1 cellular context compared by ENCODE assay signal in the genomic region with DNA sequence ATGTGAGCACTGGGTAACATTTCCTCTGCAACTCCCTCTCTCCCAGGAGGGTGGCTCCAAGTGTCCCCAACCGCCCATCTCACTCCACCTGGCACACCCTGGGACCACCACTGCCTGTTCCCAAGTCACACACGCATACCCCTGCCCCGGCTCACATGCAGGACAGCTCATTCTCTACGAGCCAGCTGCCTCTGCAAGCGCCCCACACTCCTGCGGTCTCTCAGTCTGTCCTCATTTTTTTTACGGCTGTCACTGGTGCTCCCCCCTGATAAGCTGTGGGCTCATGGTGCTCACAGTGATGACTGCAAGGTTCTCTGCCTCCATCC.
TF ChIP-seq lines count a peak whose summit lies in the region.

No MANE protein-coding gene starts in this region.

TF ChIP-seq in GM23338, 12 proteins besides CTCF, POLR2A, EP300 and RAD21 (continued from another document):
- TF ChIP-seq, protein P1, sequence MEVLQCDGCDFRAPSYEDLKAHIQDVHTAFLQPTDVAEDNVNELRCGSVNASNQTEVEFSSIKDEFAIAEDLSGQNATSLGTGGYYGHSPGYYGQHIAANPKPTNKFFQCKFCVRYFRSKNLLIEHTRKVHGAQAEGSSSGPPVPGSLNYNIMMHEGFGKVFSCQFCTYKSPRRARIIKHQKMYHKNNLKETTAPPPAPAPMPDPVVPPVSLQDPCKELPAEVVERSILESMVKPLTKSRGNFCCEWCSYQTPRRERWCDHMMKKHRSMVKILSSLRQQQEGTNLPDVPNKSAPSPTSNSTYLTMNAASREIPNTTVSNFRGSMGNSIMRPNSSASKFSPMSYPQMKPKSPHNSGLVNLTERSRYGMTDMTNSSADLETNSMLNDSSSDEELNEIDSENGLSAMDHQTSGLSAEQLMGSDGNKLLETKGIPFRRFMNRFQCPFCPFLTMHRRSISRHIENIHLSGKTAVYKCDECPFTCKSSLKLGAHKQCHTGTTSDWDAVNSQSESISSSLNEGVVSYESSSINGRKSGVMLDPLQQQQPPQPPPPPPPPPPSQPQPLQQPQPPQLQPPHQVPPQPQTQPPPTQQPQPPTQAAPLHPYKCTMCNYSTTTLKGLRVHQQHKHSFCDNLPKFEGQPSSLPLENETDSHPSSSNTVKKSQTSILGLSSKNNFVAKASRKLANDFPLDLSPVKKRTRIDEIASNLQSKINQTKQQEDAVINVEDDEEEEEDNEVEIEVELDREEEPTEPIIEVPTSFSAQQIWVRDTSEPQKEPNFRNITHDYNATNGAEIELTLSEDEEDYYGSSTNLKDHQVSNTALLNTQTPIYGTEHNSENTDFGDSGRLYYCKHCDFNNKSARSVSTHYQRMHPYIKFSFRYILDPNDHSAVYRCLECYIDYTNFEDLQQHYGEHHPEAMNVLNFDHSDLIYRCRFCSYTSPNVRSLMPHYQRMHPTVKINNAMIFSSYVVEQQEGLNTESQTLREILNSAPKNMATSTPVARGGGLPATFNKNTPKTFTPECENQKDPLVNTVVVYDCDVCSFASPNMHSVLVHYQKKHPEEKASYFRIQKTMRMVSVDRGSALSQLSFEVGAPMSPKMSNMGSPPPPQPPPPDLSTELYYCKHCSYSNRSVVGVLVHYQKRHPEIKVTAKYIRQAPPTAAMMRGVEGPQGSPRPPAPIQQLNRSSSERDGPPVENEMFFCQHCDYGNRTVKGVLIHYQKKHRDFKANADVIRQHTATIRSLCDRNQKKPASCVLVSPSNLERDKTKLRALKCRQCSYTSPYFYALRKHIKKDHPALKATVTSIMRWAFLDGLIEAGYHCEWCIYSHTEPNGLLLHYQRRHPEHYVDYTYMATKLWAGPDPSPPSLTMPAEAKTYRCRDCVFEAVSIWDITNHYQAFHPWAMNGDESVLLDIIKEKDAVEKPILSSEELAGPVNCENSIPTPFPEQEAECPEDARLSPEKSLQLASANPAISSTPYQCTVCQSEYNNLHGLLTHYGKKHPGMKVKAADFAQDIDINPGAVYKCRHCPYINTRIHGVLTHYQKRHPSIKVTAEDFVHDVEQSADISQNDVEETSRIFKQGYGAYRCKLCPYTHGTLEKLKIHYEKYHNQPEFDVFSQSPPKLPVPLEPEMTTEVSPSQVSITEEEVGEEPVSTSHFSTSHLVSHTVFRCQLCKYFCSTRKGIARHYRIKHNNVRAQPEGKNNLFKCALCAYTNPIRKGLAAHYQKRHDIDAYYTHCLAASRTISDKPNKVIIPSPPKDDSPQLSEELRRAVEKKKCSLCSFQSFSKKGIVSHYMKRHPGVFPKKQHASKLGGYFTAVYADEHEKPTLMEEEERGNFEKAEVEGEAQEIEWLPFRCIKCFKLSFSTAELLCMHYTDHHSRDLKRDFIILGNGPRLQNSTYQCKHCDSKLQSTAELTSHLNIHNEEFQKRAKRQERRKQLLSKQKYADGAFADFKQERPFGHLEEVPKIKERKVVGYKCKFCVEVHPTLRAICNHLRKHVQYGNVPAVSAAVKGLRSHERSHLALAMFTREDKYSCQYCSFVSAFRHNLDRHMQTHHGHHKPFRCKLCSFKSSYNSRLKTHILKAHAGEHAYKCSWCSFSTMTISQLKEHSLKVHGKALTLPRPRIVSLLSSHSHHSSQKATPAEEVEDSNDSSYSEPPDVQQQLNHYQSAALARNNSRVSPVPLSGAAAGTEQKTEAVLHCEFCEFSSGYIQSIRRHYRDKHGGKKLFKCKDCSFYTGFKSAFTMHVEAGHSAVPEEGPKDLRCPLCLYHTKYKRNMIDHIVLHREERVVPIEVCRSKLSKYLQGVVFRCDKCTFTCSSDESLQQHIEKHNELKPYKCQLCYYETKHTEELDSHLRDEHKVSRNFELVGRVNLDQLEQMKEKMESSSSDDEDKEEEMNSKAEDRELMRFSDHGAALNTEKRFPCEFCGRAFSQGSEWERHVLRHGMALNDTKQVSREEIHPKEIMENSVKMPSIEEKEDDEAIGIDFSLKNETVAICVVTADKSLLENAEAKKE (CRISPR knock-in tag; IDR thresholded peaks at IDR 0.05), result no peak
- no peak for TF ChIP-seq POLR2AphosphoS5 (IDR thresholded peaks at IDR 0.05; ENCODE audit: low read depth)
- TF ChIP-seq STAT1 (IDR thresholded peaks at IDR 0.05; ENCODE audit: unreplicated experiment), result no peak
- no peak for TF ChIP-seq REST (IDR thresholded peaks at IDR 0.05; ENCODE audit: unreplicated experiment)
- no peak for TF ChIP-seq EZH2 (IDR thresholded peaks at IDR 0.05; ENCODE audit: low read depth, unreplicated experiment)
